ENCODE assay signal across 8 cellular contexts in genomic region chr14:104269511-104270241, GRCh38.
DNase-seq lines count a peak whose midpoint lies in the region; ATAC-seq, FAIRE-seq and TF ChIP-seq lines count a peak whose summit lies in the region.
"Not testable (repeated sequence)": the region's sequence is repeated elsewhere in the genome, so short reads cannot be mapped to it uniquely, and the experiment has no call there.

No MANE protein-coding gene starts in this region.

- dilution Hi-C loops in IMR-90 (cut with HindIII; ENCODE audit: low sequenced_read_pairs, unreplicated experiment), result not testable (repeated sequence)

- not testable (repeated sequence) for H3K9me3 Mint-ChIP-seq in activated naive CD8-positive, alpha-beta T cell treated with anti-CD3 and anti-CD28 coated beads, Interleukin-2, amount 10 ng/mL, durations not matched to agents 7 days and 5 days

- H3K4me1 ChIP-seq in BE2C, result peaks cover 13% of the 10 kb centered on the region
- H3K4me1 ChIP-seq in IMR-90 (ENCODE audit: control insufficient read depth, insufficient read depth, low read length); H1 (replicated peaks in 1 of 4; ENCODE audit: control insufficient read depth in 3 of 4, insufficient read depth in 4 of 4, low read length in 3 of 4); heart left ventricle; lower lobe of right lung; transverse colon: not testable (repeated sequence)

- TF ChIP-seq CTCF in BE2C (IDR thresholded peaks at IDR 0.05; ENCODE audit: low read depth, low read length); IMR-90 (conservative IDR thresholded peaks at IDR 0.05; ENCODE audit: low read depth, low read length); H1 (IDR thresholded peaks at IDR 0.05; ENCODE audit: control extremely low read depth in 1 of 3, insufficient read depth in 1 of 3, low read depth in 1 of 3, low read length in 3 of 3); heart left ventricle (IDR thresholded peaks at IDR 0.05); lower lobe of right lung (IDR thresholded peaks at IDR 0.05); transverse colon (IDR thresholded peaks at IDR 0.05): not testable (repeated sequence)

- not testable (repeated sequence) for H4K8ac ChIP-seq in IMR-90 (ENCODE audit: low read depth in 2 of 2, low read length in 2 of 2); H1 (ENCODE audit: extremely low read depth, insufficient read depth, low read length)

- H3K56ac ChIP-seq in IMR-90 (ENCODE audit: extremely low read depth, insufficient read depth, low read length); H1 (replicated peaks; ENCODE audit: insufficient read length, low read depth, low read length): not testable (repeated sequence)

- in situ Hi-C loops in IMR-90 (cut with MboI; ENCODE audit: low sequenced_read_pairs); transverse colon (cut with MboI; ENCODE audit: low pct_ligation_motif_present in 1 of 4, low pct_unique_long_range_greater_than_20kb in 1 of 4, low sequenced_read_pairs in 3 of 4): not testable (repeated sequence)

- H3K36me3 Mint-ChIP-seq in activated naive CD8-positive, alpha-beta T cell treated with anti-CD3 and anti-CD28 coated beads, Interleukin-2, amount 10 ng/mL, durations not matched to agents 7 days and 5 days, result not testable (repeated sequence)

- H3K9me1 ChIP-seq in IMR-90 (ENCODE audit: insufficient read depth, low read length), result not testable (repeated sequence)

- not testable (repeated sequence) for H4K91ac ChIP-seq in IMR-90 (ENCODE audit: insufficient read depth, low read depth, low read length); H1 (replicated peaks; ENCODE audit: insufficient read length, low read length)

- H3K4ac ChIP-seq in IMR-90 (ENCODE audit: low read depth, low read length); H1 (replicated peaks; ENCODE audit: insufficient read length, low read depth, low read length): not testable (repeated sequence)

- not testable (repeated sequence) for H3K79me2 ChIP-seq in H1 (ENCODE audit: control insufficient read depth in 1 of 2, insufficient read depth in 2 of 2, low read length in 2 of 2)

- not testable (repeated sequence) for TF ChIP-seq EP300 in H1 (IDR thresholded peaks at IDR 0.05; ENCODE audit: borderline replicate concordance in 1 of 2, low read depth in 2 of 2, low read length in 2 of 2); transverse colon (IDR thresholded peaks at IDR 0.05; ENCODE audit: low read depth)

- TF ChIP-seq POLR2A in IMR-90 (IDR thresholded peaks at IDR 0.05; ENCODE audit: low read depth, low read length); H1 (IDR thresholded peaks at IDR 0.05; ENCODE audit: control extremely low read depth in 1 of 2, low read depth in 2 of 2, low read length in 2 of 2); heart left ventricle (IDR thresholded peaks at IDR 0.05); transverse colon (IDR thresholded peaks at IDR 0.05): not testable (repeated sequence)

- not testable (repeated sequence) for H3K27me3 Mint-ChIP-seq in activated naive CD8-positive, alpha-beta T cell treated with anti-CD3 and anti-CD28 coated beads, Interleukin-2, amount 10 ng/mL, durations not matched to agents 7 days and 5 days

- not testable (repeated sequence) for H3K9me3 ChIP-seq in BE2C; H1 (ENCODE audit: insufficient read depth in 2 of 2, low read depth in 1 of 2, low read length in 1 of 2); heart left ventricle; lower lobe of right lung; transverse colon
- peaks cover 29% of the 10 kb centered on the region for H3K9me3 ChIP-seq in IMR-90 (ENCODE audit: control insufficient read depth, insufficient read depth, low read length)

- TF ChIP-seq RAD21 in IMR-90 (IDR thresholded peaks at IDR 0.05; ENCODE audit: low read length); H1 (IDR thresholded peaks at IDR 0.05 in 1 of 2, conservative IDR thresholded peaks at IDR 0.05 in 1 of 2; ENCODE audit: low read depth in 2 of 2, low read length in 2 of 2): not testable (repeated sequence)

- H3K4me1 Mint-ChIP-seq in activated naive CD8-positive, alpha-beta T cell treated with anti-CD3 and anti-CD28 coated beads, Interleukin-2, amount 10 ng/mL, durations not matched to agents 7 days and 5 days, result not testable (repeated sequence)

- not testable (repeated sequence) for H3K18ac ChIP-seq in IMR-90 (ENCODE audit: low read depth, low read length)
- H3K18ac ChIP-seq in H1 (ENCODE audit: extremely low read depth, low read length), result peak overlapping the region; percentile 68; the same call in 1 of the 2 replicates

- FAIRE-seq in H1 (lab: Jason Lieb, UNC), result not testable (repeated sequence)

- CTCF ChIA-PET in IMR-90 (lab: Yijun Ruan, JAX), result not testable (repeated sequence)
- CTCF ChIA-PET in H1 (lab: Charles Lee; ENCODE audit: partially characterized antibody), result interaction anchor here (0.6 kb wide), 1 partner anchor 48 kb away, joined by 3 read pairs; no protein-coding TSS in a partner anchor

- not testable (repeated sequence) for H3K36me3 ChIP-seq in BE2C; IMR-90 (ENCODE audit: control insufficient read depth, insufficient read depth, low read length); H1 (ENCODE audit: control insufficient read depth in 2 of 4, insufficient read depth in 4 of 4, low read length in 3 of 4); heart left ventricle; lower lobe of right lung; transverse colon

- H2BK15ac ChIP-seq in IMR-90 (ENCODE audit: low read depth, low read length), result not testable (repeated sequence)
- H2BK15ac ChIP-seq in H1 (ENCODE audit: low read length), result peak overlapping the region; percentile 98; the same call in 1 of the 2 replicates

- H3K23ac ChIP-seq in IMR-90 (ENCODE audit: low read depth, low read length); H1 (ENCODE audit: insufficient read length): not testable (repeated sequence)

- not testable (repeated sequence) for H2BK20ac ChIP-seq in IMR-90 (ENCODE audit: low read depth, low read length)
- peak overlapping the region; percentile 89; the same call in 1 of the 2 replicates for H2BK20ac ChIP-seq in H1 (ENCODE audit: low read length)

- not testable (repeated sequence) for H3K9ac ChIP-seq in IMR-90 (ENCODE audit: low read depth, low read length); H1 (replicated peaks in 1 of 4; ENCODE audit: extremely low read depth in 1 of 4, low read depth in 3 of 4, low read length in 3 of 4)

- H2AFZ ChIP-seq in IMR-90 (replicated peaks; ENCODE audit: low read length, poor library complexity); H1 (ENCODE audit: low read length): not testable (repeated sequence)

- H2BK12ac ChIP-seq in H1 (ENCODE audit: low read depth, low read length), result peak overlapping the region; percentile 87; the same call in 1 of the 2 replicates

- intact Hi-C loops in IMR-90 (cut with micrococcal nuclease); lower lobe of right lung (cut with DNase I); posterior cingulate gyrus (cut with DNase I); transverse colon (cut with DNase I; ENCODE audit: low total_unique reads): not testable (repeated sequence)
- intact Hi-C loops in heart left ventricle (cut with DNase I), result loop anchor here in 1 of 10 donors (10.0 kb wide), 1 partner anchor 115 kb away; no protein-coding TSS in a partner anchor

- not testable (repeated sequence) for BruUV-seq in IMR-90 (replicated peaks; lab: Mats Ljungman, UMichigan)

- peak overlapping the region; percentile 55 for H2AK9ac ChIP-seq in IMR-90 (replicated peaks; ENCODE audit: low read depth, low read length, poor library complexity)

- POLR2A ChIA-PET in IMR-90 (lab: Charles Lee; ENCODE audit: unreplicated experiment); activated naive CD8-positive, alpha-beta T cell treated with anti-CD3 and anti-CD28 coated beads, Interleukin-2, amount 10 ng/mL, durations not matched to agents 7 days and 5 days (lab: Charles Lee); H1 (lab: Charles Lee; ENCODE audit: partially characterized antibody): not testable (repeated sequence)

- not testable (repeated sequence) for H2BK5ac ChIP-seq in IMR-90 (ENCODE audit: low read depth, low read length, poor library complexity, severe bottlenecking); H1 (ENCODE audit: low read depth, low read length)

- not testable (repeated sequence) for ATAC-seq in IMR-90 (ENCODE audit: low read depth); activated naive CD8-positive, alpha-beta T cell treated with anti-CD3 and anti-CD28 coated beads, Interleukin-2, amount 10 ng/mL, durations not matched to agents 7 days and 5 days (ENCODE audit: low read depth); heart left ventricle; lower lobe of right lung

- H3K14ac ChIP-seq in IMR-90 (replicated peaks; ENCODE audit: low read depth, low read length); H1 (ENCODE audit: insufficient read length): not testable (repeated sequence)

- not testable (repeated sequence) for H3K27ac ChIP-seq in IMR-90 (ENCODE audit: insufficient read depth, low read length); H1 (ENCODE audit: low read depth, low read length); heart left ventricle; lower lobe of right lung; transverse colon

- not testable (repeated sequence) for H3K4me3 ChIP-seq in BE2C (ENCODE audit: low read depth, low read length); IMR-90 (ENCODE audit: insufficient read depth, low read depth, low read length); H1 (ENCODE audit: extremely low read depth in 1 of 4, insufficient read depth in 2 of 4, low read depth in 3 of 4, low read length in 4 of 4); heart left ventricle; lower lobe of right lung; transverse colon

- WGBS in IMR-90 (ENCODE audit: extremely low coverage in 2 of 2, insufficient read length in 1 of 2), 2 experiments, result 86% methylated on average over 8 of the region's 34 CpGs; no CpG with 5 or more reads in 1 of the 2 experiments
- 96% methylated on average over 25 of the region's 34 CpGs; no CpG with 5 or more reads in 1 of the 2 experiments for WGBS in H1 (ENCODE audit: extremely low coverage in 1 of 2, insufficient coverage in 1 of 2, insufficient read length in 1 of 2, insufficient replicate concordance in 2 of 2, low coverage in 1 of 2, low lambda C conversion rate in 2 of 2, missing lambda C conversion rate in 1 of 2), 2 experiments
- 90 to 94% (median 92%) methylated on average over 18 to 34 of the region's 34 CpGs for WGBS in heart left ventricle, 4 donors
- 95 to 96% methylated on average over 4 to 31 of the region's 34 CpGs for WGBS in transverse colon (ENCODE audit: low coverage in 1 of 2), 2 donors

- H3K79me1 ChIP-seq in IMR-90 (ENCODE audit: low read depth in 1 of 2, low read length in 2 of 2); H1 (ENCODE audit: low read depth, low read length): not testable (repeated sequence)

- H3K4me3 Mint-ChIP-seq in activated naive CD8-positive, alpha-beta T cell treated with anti-CD3 and anti-CD28 coated beads, Interleukin-2, amount 10 ng/mL, durations not matched to agents 7 days and 5 days, result not testable (repeated sequence)

- H2AK5ac ChIP-seq in IMR-90 (ENCODE audit: low read depth, low read length); H1 (ENCODE audit: low read depth, low read length): not testable (repeated sequence)

- not testable (repeated sequence) for H3K27ac Mint-ChIP-seq in activated naive CD8-positive, alpha-beta T cell treated with anti-CD3 and anti-CD28 coated beads, Interleukin-2, amount 10 ng/mL, durations not matched to agents 7 days and 5 days

- H4K5ac ChIP-seq in IMR-90 (ENCODE audit: low read depth, low read length); H1 (ENCODE audit: insufficient read length, low read depth, low read length): not testable (repeated sequence)

- not testable (repeated sequence) for H3K27me3 ChIP-seq in BE2C; IMR-90 (ENCODE audit: control insufficient read depth, insufficient read depth, low read length); H1 (replicated peaks in 1 of 4; ENCODE audit: control insufficient read depth in 3 of 4, extremely low read depth in 1 of 4, insufficient read depth in 3 of 4, low read length in 3 of 4); heart left ventricle; lower lobe of right lung (ENCODE audit: low read depth); transverse colon

- not testable (repeated sequence) for H3K23me2 ChIP-seq in H1 (ENCODE audit: low read depth, low read length)

- H4K20me1 ChIP-seq in IMR-90 (ENCODE audit: insufficient read depth, low read length); H1 (replicated peaks in 1 of 2; ENCODE audit: control insufficient read depth in 1 of 2, insufficient read depth in 2 of 2, low read length in 2 of 2): not testable (repeated sequence)

- H2BK120ac ChIP-seq in IMR-90 (ENCODE audit: low read depth, low read length); H1 (replicated peaks; ENCODE audit: low read depth, low read length): not testable (repeated sequence)

- DNase-seq in BE2C (peak; percentile 5), heart left ventricle (peak in 3 of 5 donors; percentile 11 to 34 (median 11)), lower lobe of right lung (peak; percentile 38), posterior cingulate gyrus (peak in 6 of 10 donors; percentile 1 to 54 (median 6)), transverse colon (peak; percentile 5)
- DNase-seq in IMR-90; H1 (ENCODE audit: low read depth in 1 of 2, low spot score in 2 of 2): not testable (repeated sequence)
- peak; percentile 6 for DNase-seq in activated naive CD8-positive, alpha-beta T cell treated with anti-CD3 and anti-CD28 coated beads, Interleukin-2, amount 10 ng/mL, durations not matched to agents 7 days and 5 days

- H3K4me2 ChIP-seq in IMR-90 (ENCODE audit: low read depth, low read length); H1 (ENCODE audit: insufficient read depth in 1 of 2, low read depth in 2 of 2, low read length in 2 of 2): not testable (repeated sequence)
